In the genomic region with DNA sequence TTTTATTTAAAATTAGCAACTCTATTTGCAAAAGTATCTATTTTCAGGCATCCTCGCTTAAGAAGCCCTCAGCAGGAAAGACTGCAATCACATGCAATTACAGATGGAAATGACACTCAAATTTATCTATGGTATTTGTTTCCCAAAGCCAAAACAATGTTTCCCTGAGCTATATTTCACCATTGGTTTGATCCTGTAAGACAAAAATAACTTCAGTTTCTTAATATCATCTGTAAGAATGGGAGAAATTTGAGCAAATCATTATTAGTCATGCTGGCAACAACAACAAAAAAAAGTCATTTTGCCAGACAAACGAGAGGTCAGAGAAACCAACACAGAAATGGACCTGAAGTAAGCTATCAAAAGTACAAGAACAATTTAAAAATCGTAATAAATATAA, we compare ENCODE assay signal across 22 cellular contexts.
"Had no signal": no experiment of that assay in that cellular context is flagged by ENCODE, and none has a peak within 500 bp of the region (broad histone marks: within the 10 kb centered on the region; RNA-seq: fewer than 3 reads in every experiment).

No MANE protein-coding gene starts in this region.

- H3K27ac ChIP-seq: foreskin keratinocyte, left lung, sigmoid colon, thoracic aorta, vagina had no signal

- H3K4me3 ChIP-seq: left lung, sigmoid colon, thoracic aorta, vagina had no signal

- H3K9me3 ChIP-seq: left lung, sigmoid colon, thoracic aorta, vagina had no signal

- H3K4me1 ChIP-seq: foreskin keratinocyte, left lung, sigmoid colon, vagina had no signal

- DNase-seq: activated CD8-positive, alpha-beta memory T cell treated with anti-CD3 and anti-CD28 coated beads for 24 hours; activated CD8-positive, alpha-beta memory T cell treated with anti-CD3 and anti-CD28 coated beads, Interleukin-2, amount 50 U/mL, for 48 hours; activated effector memory CD4-positive, alpha-beta T cell treated with Interleukin-2 at 50 U/mL for 16 hours; activated naive CD4-positive, alpha-beta T cell treated with anti-CD3 and anti-CD28 coated beads for 36 hours; activated naive CD8-positive, alpha-beta T cell treated with anti-CD3 and anti-CD28 coated beads, Interleukin-2, amount 10 ng/mL, durations not matched to agents 7 days and 5 days; activated T-cell treated with anti-CD3 and anti-CD28 coated beads, Interleukin-2, amount 50 U/mL, for 72 hours; anterior cingulate cortex; central memory CD4-positive, alpha-beta T cell; dermis blood vessel endothelial cell; effector memory CD4-positive, alpha-beta T cell; foreskin keratinocyte; immature natural killer cell; left lung; natural killer cell; retina; sigmoid colon; stimulated activated CD4-positive, alpha-beta T cell treated with anti-CD3 and anti-CD28 coated beads, Interleukin-2, amount 100 ng/mL, for 48 hours; stimulated activated CD8-positive, alpha-beta memory T cell treated with anti-CD3 and anti-CD28 coated beads, Interleukin-4, amount 100 ng/mL, for 48 hours; stimulated activated naive B cell treated with anti-CD40 and anti-IgM and Interleukin-4, amounts not matched to agents 10 μg/mL and 1 μg/mL and 100 μg/mL, for 72 hours; T-helper 9 cell had no signal

- H3K27me3 ChIP-seq: foreskin keratinocyte, left lung, sigmoid colon, vagina had no signal

- H3K36me3 ChIP-seq: left lung, sigmoid colon, thoracic aorta, vagina had no signal
